ENCODE assay signal across 8 cellular contexts in the genomic region with DNA sequence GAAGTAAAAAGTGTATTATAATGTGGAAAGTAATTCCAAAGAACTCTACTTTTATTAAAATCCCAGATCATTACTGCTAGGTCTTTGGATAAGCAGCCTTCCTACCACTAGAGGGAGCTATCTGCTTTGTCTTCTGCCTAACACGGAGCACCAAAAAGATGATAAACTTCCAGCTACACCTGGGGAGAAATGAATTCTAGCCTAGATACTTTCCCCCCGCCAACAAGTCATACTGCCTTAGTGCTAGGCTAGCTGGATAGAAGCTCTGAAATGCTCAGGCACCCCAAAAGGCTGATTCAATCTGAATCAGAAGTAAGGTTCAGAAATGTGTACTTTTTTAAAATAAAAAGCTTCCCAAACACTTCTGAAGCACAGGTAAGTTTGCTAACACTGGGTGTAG. TPM values are rescaled to one million over a fixed set of nuclear protein-coding genes. Genes with fewer than 3 reads are reported as not detected.
DNase-seq lines count a peak whose midpoint lies in the region; ATAC-seq and TF ChIP-seq lines count a peak whose summit lies in the region.

No MANE protein-coding gene starts in this region.

- peaks cover 46% of the 10 kb centered on the region for H3K4me1 Mint-ChIP-seq in activated T-cell treated with anti-CD3 and anti-CD28 coated beads, Interleukin-2, amount 50 U/mL, for 72 hours (ENCODE audit: low read depth)
- peaks cover 31% of the 10 kb centered on the region for H3K4me1 Mint-ChIP-seq in activated T-helper 2 cell treated with anti-CD3 and anti-CD28 coated beads, Interferon-gamma antibody, Interleukin-2, Interleukin-4, amounts not matched to agents 10 μg/mL and 5 μg/mL and 100 μg/mL, durations not matched to agents 14 hours and 24 hours and 36 hours (ENCODE audit: low read depth)

- peak overlapping the region; percentile 73 for H3K27ac Mint-ChIP-seq in activated T-cell treated with anti-CD3 and anti-CD28 coated beads, Interleukin-2, amount 50 U/mL, for 72 hours
- no peak overlapping the region for H3K27ac Mint-ChIP-seq in activated T-helper 2 cell treated with anti-CD3 and anti-CD28 coated beads, Interferon-gamma antibody, Interleukin-2, Interleukin-4, amounts not matched to agents 10 μg/mL and 5 μg/mL and 100 μg/mL, durations not matched to agents 14 hours and 24 hours and 36 hours

- intact Hi-C loops in prostate gland (cut with DNase I), result loop anchor here (5.0 to 10.0 kb wide), 3 partner anchors 50 to 828 kb away; partner anchors contain the start of genes RNF145 and UBLCP1
- intact Hi-C loops in activated T-helper 2 cell treated with anti-CD3 and anti-CD28 coated beads, Interferon-gamma antibody, Interleukin-2, Interleukin-4, amounts not matched to agents 10 μg/mL and 5 μg/mL and 100 μg/mL, durations not matched to agents 14 hours and 24 hours and 36 hours (cut with micrococcal nuclease), result loop anchor here (1.0 to 10.0 kb wide), 4 partner anchors 106 to 828 kb away; partner anchors contain the start of gene UBLCP1

- H3K9me3 ChIP-seq in prostate gland, result no peaks in the 10 kb centered on the region

- ATAC-seq in HG02981 (IDR thresholded peaks at IDR 0.05; ENCODE audit: unreplicated experiment), result peak; percentile 61
- peak; percentile 55 to 68 for ATAC-seq in activated T-cell treated with anti-CD3 and anti-CD28 coated beads, Interleukin-2, amount 50 U/mL, for 72 hours (replicated peaks in 1 of 2)

- TF ChIP-seq POLR2A in prostate gland (IDR thresholded peaks at IDR 0.05), result no peak

- no peak overlapping the region for H3K4me3 Mint-ChIP-seq in activated T-cell treated with anti-CD3 and anti-CD28 coated beads, Interleukin-2, amount 50 U/mL, for 72 hours
- H3K4me3 Mint-ChIP-seq in activated T-helper 2 cell treated with anti-CD3 and anti-CD28 coated beads, Interferon-gamma antibody, Interleukin-2, Interleukin-4, amounts not matched to agents 10 μg/mL and 5 μg/mL and 100 μg/mL, durations not matched to agents 14 hours and 24 hours and 36 hours (ENCODE audit: low read depth), result no peak overlapping the region

- H3K4me3 ChIP-seq in GM12865 (ENCODE audit: low read depth, low read length) (no peak overlapping the region), prostate gland (no peak overlapping the region)

- H3K27me3 Mint-ChIP-seq in activated T-cell treated with anti-CD3 and anti-CD28 coated beads, Interleukin-2, amount 50 U/mL, for 72 hours (ENCODE audit: low read depth), result no peaks in the 10 kb centered on the region
- peaks cover 1% of the 10 kb centered on the region for H3K27me3 Mint-ChIP-seq in activated T-helper 2 cell treated with anti-CD3 and anti-CD28 coated beads, Interferon-gamma antibody, Interleukin-2, Interleukin-4, amounts not matched to agents 10 μg/mL and 5 μg/mL and 100 μg/mL, durations not matched to agents 14 hours and 24 hours and 36 hours (ENCODE audit: low read depth)

- peaks cover 0 to 4% of the 10 kb centered on the region in 2 donors for H3K36me3 ChIP-seq in prostate gland

- no peaks in the 10 kb centered on the region for H3K4me1 ChIP-seq in prostate gland (replicated peaks)

- DNase-seq in Ammon's horn (ENCODE audit: low spot score) (peak; percentile 84), GM12865 (ENCODE audit: low read depth) (peak; percentile 79), NCI-H2227 treated with DMSO at 0.1 percent for 48 hours (lab: John Stamatoyannopoulos, UW) (peak; percentile 13), glomerular visceral epithelial cell (ENCODE audit: extremely low spot score) (peak; percentile 73), prostate gland (ENCODE audit: low spot score) (peak; percentile 68)
- peak; percentile 22 to 44 for DNase-seq in activated T-cell treated with anti-CD3 and anti-CD28 coated beads, Interleukin-2, amount 50 U/mL, for 72 hours
- DNase-seq in activated T-helper 2 cell treated with anti-CD3 and anti-CD28 coated beads, Interferon-gamma antibody, Interleukin-2, Interleukin-4, amounts not matched to agents 10 μg/mL and 5 μg/mL and 100 μg/mL, durations not matched to agents 14 hours and 24 hours and 36 hours (ENCODE audit: low spot score), result no peak

- no peaks in the 10 kb centered on the region for H3K9me3 Mint-ChIP-seq in activated T-cell treated with anti-CD3 and anti-CD28 coated beads, Interleukin-2, amount 50 U/mL, for 72 hours
- no peaks in the 10 kb centered on the region for H3K9me3 Mint-ChIP-seq in activated T-helper 2 cell treated with anti-CD3 and anti-CD28 coated beads, Interferon-gamma antibody, Interleukin-2, Interleukin-4, amounts not matched to agents 10 μg/mL and 5 μg/mL and 100 μg/mL, durations not matched to agents 14 hours and 24 hours and 36 hours

- H3K27ac ChIP-seq in prostate gland, result no peak overlapping the region

- H3K36me3 Mint-ChIP-seq in activated T-cell treated with anti-CD3 and anti-CD28 coated beads, Interleukin-2, amount 50 U/mL, for 72 hours (ENCODE audit: insufficient read depth in 2 of 2), result peaks cover 3 to 12% of the 10 kb centered on the region in 2 donors
- peaks cover 61% of the 10 kb centered on the region for H3K36me3 Mint-ChIP-seq in activated T-helper 2 cell treated with anti-CD3 and anti-CD28 coated beads, Interferon-gamma antibody, Interleukin-2, Interleukin-4, amounts not matched to agents 10 μg/mL and 5 μg/mL and 100 μg/mL, durations not matched to agents 14 hours and 24 hours and 36 hours (ENCODE audit: low read depth)

- WGBS in prostate gland, result 5% methylated on average over 2 of the region's 2 CpGs

- H3K27me3 ChIP-seq in prostate gland (replicated peaks; ENCODE audit: insufficient read depth), result no peaks in the 10 kb centered on the region

- TF ChIP-seq CTCF in GM12865 (IDR thresholded peaks at IDR 0.05; ENCODE audit: insufficient read depth, low read depth, low read length, missing control alignments) (peak; percentile 81), prostate gland (IDR thresholded peaks at IDR 0.05) (peak; percentile 82 to 95 (median 86))

RNA-seq across cellular contexts. Expression of gene RNF145, which starts 52.5 kb away (rescaled TPM):
- total RNA-seq in activated T-cell treated with anti-CD3 and anti-CD28 coated beads, Interleukin-2, amount 50 U/mL, for 72 hours, result 100 to 1,000 TPM in 1 of 2 donors, 10 to 100 TPM in 1; 88.7 to 116 TPM
- total RNA-seq in prostate gland, result 10 to 100 TPM; 38.6 to 50.5 TPM
- 113 and 124 TPM in 2 replicates for total RNA-seq in activated T-helper 2 cell treated with anti-CD3 and anti-CD28 coated beads, Interferon-gamma antibody, Interleukin-2, Interleukin-4, amounts not matched to agents 10 μg/mL and 5 μg/mL and 100 μg/mL, durations not matched to agents 14 hours and 24 hours and 36 hours

RNA-seq across cellular contexts. Expression of gene EBF1, which starts 57.1 kb away (rescaled TPM):
- 1 to 10 TPM; 1.3 to 1.4 TPM for total RNA-seq in activated T-cell treated with anti-CD3 and anti-CD28 coated beads, Interleukin-2, amount 50 U/mL, for 72 hours
- total RNA-seq in prostate gland, result 10 to 100 TPM in 1 of 2 donors, 1 to 10 TPM in 1; 4.8 to 20.4 TPM
- total RNA-seq in activated T-helper 2 cell treated with anti-CD3 and anti-CD28 coated beads, Interferon-gamma antibody, Interleukin-2, Interleukin-4, amounts not matched to agents 10 μg/mL and 5 μg/mL and 100 μg/mL, durations not matched to agents 14 hours and 24 hours and 36 hours, result 0.16 TPM in 1 of 2 replicates, not detected in the other
